ENCODE assay signal across 10 cellular contexts in the genomic region with DNA sequence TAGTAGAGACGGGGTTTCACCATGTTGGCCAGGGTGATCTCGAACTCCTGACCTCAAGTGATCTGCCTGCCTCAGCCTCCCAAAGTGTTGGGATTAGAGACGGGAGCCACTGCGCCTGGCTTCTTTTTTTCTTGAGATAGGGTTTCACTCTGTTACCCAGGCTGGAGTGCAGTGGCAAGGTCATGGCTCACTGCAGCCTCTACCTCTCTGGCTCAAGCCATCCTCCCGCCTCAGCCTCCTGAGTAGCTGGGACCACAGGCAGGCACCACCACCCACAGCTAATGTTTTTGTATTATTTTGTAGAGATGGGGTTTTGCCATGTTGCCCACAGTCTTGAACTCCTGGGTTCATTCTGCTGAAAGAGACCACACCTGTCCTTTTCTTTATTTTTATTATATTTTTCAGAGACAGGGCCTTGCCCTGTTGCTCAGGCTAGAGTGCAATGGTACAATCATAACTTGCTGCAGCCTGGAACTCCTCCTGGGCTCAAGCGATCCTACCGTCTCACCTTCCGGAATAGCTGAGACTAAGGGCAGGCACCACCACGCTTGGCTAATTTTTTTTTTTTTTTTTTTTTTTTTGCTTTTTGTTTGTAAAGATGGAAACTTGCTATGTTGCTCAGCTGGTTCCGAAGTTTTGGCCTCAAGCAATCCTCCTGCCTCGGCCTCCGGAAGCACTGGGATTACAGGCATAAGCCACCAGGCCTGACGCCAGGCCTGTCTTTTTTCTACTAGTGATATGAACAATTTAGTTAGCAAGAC. TPM values are rescaled to one million over a fixed set of nuclear protein-coding genes. Genes with fewer than 3 reads are reported as not detected.
DNase-seq lines count a peak whose midpoint lies in the region; ATAC-seq and TF ChIP-seq lines count a peak whose summit lies in the region.
"Had no signal": no experiment of that assay in that cellular context is flagged by ENCODE, and none has a peak within 500 bp of the region (broad histone marks: within the 10 kb centered on the region; RNA-seq: fewer than 3 reads in every experiment).

No MANE protein-coding gene starts in this region.

- no peak overlapping the region for H2BK5ac ChIP-seq in neuronal stem cell (ENCODE audit: low read length)

- TF ChIP-seq POLR2A in vagina (IDR thresholded peaks at IDR 0.05), result no peak

- H3K4ac ChIP-seq in neuronal stem cell (ENCODE audit: low read length), result no peak overlapping the region

- no peak overlapping the region for H2AFZ ChIP-seq in neuronal stem cell (ENCODE audit: low read length)

- DNase-seq in heart right ventricle, result no peak
- DNase-seq in cardiac septum (ENCODE audit: low spot score), result no peak
- DNase-seq in colonic mucosa, result no peak
- DNase-seq in vagina (ENCODE audit: extremely low spot score in 2 of 2), result no peak
- no peak for DNase-seq in neuronal stem cell (ENCODE audit: low spot score)
- no peak for DNase-seq in GM19240 (ENCODE audit: insufficient read length, low spot score)
- DNase-seq: NCI-H2081 treated with DMSO at 0.1 percent for 48 hours had no signal

- peaks cover 0 to 30% (median 0%) of the 10 kb centered on the region in 9 donors for H3K36me3 ChIP-seq in heart right ventricle
- H3K36me3 ChIP-seq in colonic mucosa, result no peaks in the 10 kb centered on the region
- peaks cover 3 to 6% of the 10 kb centered on the region in 2 donors for H3K36me3 ChIP-seq in mucosa of rectum (ENCODE audit: control insufficient read depth in 2 of 2, insufficient read depth in 2 of 2, low read length in 2 of 2)
- no peaks in the 10 kb centered on the region for H3K36me3 ChIP-seq in vagina
- H3K36me3 ChIP-seq in neuronal stem cell (replicated peaks in 1 of 2; ENCODE audit: control insufficient read depth in 2 of 2, insufficient read depth in 2 of 2, low read length in 2 of 2), result peaks cover 5 to 68% of the 10 kb centered on the region in 2 donors

- no peak overlapping the region for H3K4me2 ChIP-seq in neuronal stem cell (ENCODE audit: insufficient read depth, low read length, poor library complexity, severe bottlenecking)

- H3K4me1 ChIP-seq in heart right ventricle, result peaks cover 36 to 81% (median 74%) of the 10 kb centered on the region in 9 donors
- peaks cover 37% of the 10 kb centered on the region for H3K4me1 ChIP-seq in colonic mucosa
- H3K4me1 ChIP-seq in mucosa of rectum (ENCODE audit: control insufficient read depth in 2 of 2, insufficient read depth in 2 of 2, low read length in 2 of 2), result peaks cover 49 to 62% of the 10 kb centered on the region in 2 donors
- H3K4me1 ChIP-seq in vagina, result peaks cover 80% of the 10 kb centered on the region
- peaks cover 25 to 35% of the 10 kb centered on the region in 2 donors for H3K4me1 ChIP-seq in neuronal stem cell (ENCODE audit: control insufficient read depth in 2 of 2, insufficient read depth in 1 of 2, low read depth in 1 of 2, low read length in 2 of 2)

- H3K9me3 ChIP-seq in heart right ventricle, result no peaks in the 10 kb centered on the region
- no peaks in the 10 kb centered on the region for H3K9me3 ChIP-seq in colonic mucosa
- H3K9me3 ChIP-seq in mucosa of rectum (ENCODE audit: control insufficient read depth in 2 of 2, low read length in 2 of 2), result no peaks in the 10 kb centered on the region
- H3K9me3 ChIP-seq in vagina, result no peaks in the 10 kb centered on the region
- no peaks in the 10 kb centered on the region for H3K9me3 ChIP-seq in neuronal stem cell (replicated peaks in 1 of 2; ENCODE audit: control insufficient read depth in 2 of 2, insufficient read depth in 1 of 2, low read depth in 1 of 2, low read length in 2 of 2)

- H3K4me3 ChIP-seq in heart right ventricle (peak overlapping the region in 9 of 10 donors; percentile 21 to 99 (median 95)), colonic mucosa (peak overlapping the region; percentile 88), mucosa of rectum (ENCODE audit: low read length in 2 of 2) (peak overlapping the region; percentile 59 to 98), vagina (peak overlapping the region; percentile 100), neuronal stem cell (ENCODE audit: low read length in 2 of 2) (no peak overlapping the region)

- no peak overlapping the region for H2BK15ac ChIP-seq in neuronal stem cell (ENCODE audit: low read length)

- H3K23ac ChIP-seq in neuronal stem cell (ENCODE audit: low read depth, low read length, poor library complexity), result no peak overlapping the region

- H3K27me3 ChIP-seq in heart right ventricle (peaks cover 0 to 7% (median 0%) of the 10 kb centered on the region in 7 donors), colonic mucosa (no peaks in the 10 kb centered on the region), mucosa of rectum (ENCODE audit: control insufficient read depth in 2 of 2, insufficient read depth in 2 of 2, low read length in 2 of 2) (no peaks in the 10 kb centered on the region), vagina (no peaks in the 10 kb centered on the region), neuronal stem cell (ENCODE audit: control insufficient read depth in 3 of 3, insufficient read depth in 3 of 3, low read depth in 1 of 3, low read length in 3 of 3) (peaks cover 0 to 2% (median 0%) of the 10 kb centered on the region in 3 experiments)

- H2BK12ac ChIP-seq in neuronal stem cell (ENCODE audit: low read length), result no peak overlapping the region

- H3K27ac ChIP-seq in heart right ventricle (peak overlapping the region; percentile 61 to 100 (median 98)), colonic mucosa (peak overlapping the region; percentile 94), mucosa of rectum (ENCODE audit: low read depth in 2 of 2, low read length in 2 of 2) (peak overlapping the region; percentile 86), vagina (peak overlapping the region; percentile 97), neuronal stem cell (replicated peaks; ENCODE audit: low read length) (no peak overlapping the region)

- H2AK5ac ChIP-seq in neuronal stem cell (ENCODE audit: low read depth, low read length), result no peak overlapping the region

- 58% methylated on average over 13 of the region's 13 CpGs for WGBS in heart right ventricle, 2 donors
- WGBS in neuronal stem cell (ENCODE audit: extremely low coverage in 2 of 2, insufficient read length in 2 of 2, insufficient replicate concordance in 1 of 2), 2 donors, result no CpG with 5 or more reads among the region's 13 CpGs

- H2BK120ac ChIP-seq in neuronal stem cell (ENCODE audit: low read depth, low read length), result no peak overlapping the region

- peak overlapping the region; percentile 67 to 91 for H3K9ac ChIP-seq in colonic mucosa (ENCODE audit: low read depth in 2 of 2, low read length in 2 of 2)
- peak overlapping the region; percentile 61 to 74 for H3K9ac ChIP-seq in mucosa of rectum (ENCODE audit: low read depth in 1 of 2, low read length in 2 of 2)
- H3K9ac ChIP-seq in neuronal stem cell (ENCODE audit: low read depth, low read length, poor library complexity), result no peak overlapping the region

- no peak overlapping the region for H4K8ac ChIP-seq in neuronal stem cell (ENCODE audit: low read depth, low read length)

- ATAC-seq in heart right ventricle (no peak), HG02884 (IDR thresholded peaks at IDR 0.05; ENCODE audit: unreplicated experiment) (no peak)

- intact Hi-C loops in heart right ventricle (cut with DNase I) (no loop called here), cardiac septum (cut with DNase I) (no loop called here), colonic mucosa (cut with DNase I) (no loop called here), vagina (cut with DNase I) (no loop called here)

- TF ChIP-seq CTCF in heart right ventricle (IDR thresholded peaks at IDR 0.05) (no peak), colonic mucosa (IDR thresholded peaks at IDR 0.05) (no peak), vagina (IDR thresholded peaks at IDR 0.05) (no peak)

- no peak overlapping the region for H3K18ac ChIP-seq in neuronal stem cell (ENCODE audit: low read length)

- no peak overlapping the region for H4K91ac ChIP-seq in neuronal stem cell (ENCODE audit: low read depth, low read length, poor library complexity)

- H3K14ac ChIP-seq in neuronal stem cell (ENCODE audit: low read length), result no peak overlapping the region

- peaks cover 5% of the 10 kb centered on the region for H3K79me1 ChIP-seq in neuronal stem cell (ENCODE audit: low read depth, low read length)

RNA-seq across cellular contexts. Expression of gene LMNA, which starts 3.1 kb away (rescaled TPM):
- total RNA-seq in heart right ventricle (100 to 1,000 TPM; 213 to 554 (median 267) TPM), cardiac septum (298 TPM), colonic mucosa (100 to 1,000 TPM; 414 to 610 TPM), vagina (436 TPM)
- 100 to 1,000 TPM; 286 to 356 TPM for polyA plus RNA-seq in heart right ventricle
- 28.6 TPM for polyA plus RNA-seq in neuronal stem cell (2013, experiment 1 of 2)
- 29.9 TPM for polyA plus RNA-seq in neuronal stem cell (2013, experiment 2 of 2)

RNA-seq across cellular contexts. Expression of gene MEX3A, which starts 35.3 kb away (rescaled TPM):
- total RNA-seq in heart right ventricle (under 1 TPM; 0.09 to 0.31 (median 0.19) TPM), cardiac septum (0.24 TPM), colonic mucosa (1 to 10 TPM; 1.6 to 3.7 TPM), vagina (1.2 TPM)
- under 1 TPM; 0.17 to 0.29 TPM for polyA plus RNA-seq in heart right ventricle
- 72.9 TPM for polyA plus RNA-seq in neuronal stem cell (2013, experiment 1 of 2)
- polyA plus RNA-seq in neuronal stem cell (2013, experiment 2 of 2), result 75.1 TPM
- polyA plus RNA-seq: CD14-positive monocyte had no signal

RNA-seq across cellular contexts. Expression of gene SEMA4A, which starts 35.8 kb away (rescaled TPM):
- total RNA-seq in heart right ventricle, result 1 to 10 TPM in 9 of 10 donors, under 1 TPM in 1; 0.98 to 6.8 (median 1.8) TPM
- 1 to 10 TPM; 1.1 to 2.0 TPM for polyA plus RNA-seq in heart right ventricle
- 2.7 TPM for total RNA-seq in cardiac septum
- 1 to 10 TPM; 4.5 to 5.6 TPM for total RNA-seq in colonic mucosa
- total RNA-seq in vagina, result 18.7 TPM
- 4.4 TPM for polyA plus RNA-seq in neuronal stem cell (2013, experiment 1 of 2)
- 4.5 TPM for polyA plus RNA-seq in neuronal stem cell (2013, experiment 2 of 2)

RNA-seq across cellular contexts. Expression of gene RAB25, which starts 56.6 kb away (rescaled TPM):
- under 1 TPM in 1 of 10 donors, not detected in 9; 0.50 TPM for total RNA-seq in heart right ventricle
- polyA plus RNA-seq in heart right ventricle, result under 1 TPM in 1 of 2 donors, not detected in 1; 0.17 TPM
- not detected for total RNA-seq in cardiac septum
- total RNA-seq in colonic mucosa, result 100 to 1,000 TPM; 213 TPM
- total RNA-seq in vagina, result 52.1 TPM
- 3.3 TPM for polyA plus RNA-seq in neuronal stem cell (2013, experiment 1 of 2)
- polyA plus RNA-seq in neuronal stem cell (2013, experiment 2 of 2), result 3.4 TPM
- polyA plus RNA-seq: CD14-positive monocyte had no signal

Comparison
In these comparisons a context has a peak if more than half of its experiments do, and no peak if none do; other contexts are left out.
1. H3K4me3 ChIP-seq: peak in heart right ventricle (9 of 10), colonic mucosa (single experiment), mucosa of rectum (2 of 2) and vagina (2 of 2); none in neuronal stem cell (0 of 2).